13 cellular contexts compared by ENCODE assay signal in genomic region chr13:47798906-47799305, GRCh38.
A peak's percentile ranks its signal among the peaks of the same experiment; 100 is the strongest.
DNase-seq lines count a peak whose midpoint lies in the region; TF ChIP-seq lines count a peak whose summit lies in the region.
"Had no signal": no experiment of that assay in that cellular context is flagged by ENCODE, and none has a peak within 500 bp of the region (broad histone marks: within the 10 kb centered on the region; RNA-seq: fewer than 3 reads in every experiment).

No MANE protein-coding gene starts in this region.

- H3K36me3 Mint-ChIP-seq in T-helper 2 cell treated with Interferon-gamma antibody and Interleukin-4, amounts not matched to agents 5 μg/mL and 100 μg/mL, for 36 hours (ENCODE audit: low read depth), result no peaks in the 10 kb centered on the region
- H3K36me3 Mint-ChIP-seq: type B pancreatic cell had no signal

- DNase-seq in DMS153 treated with DMSO at 0.1 percent for 48 hours (lab: John Stamatoyannopoulos, UW; ENCODE audit: unreplicated experiment) (peak; percentile 13), DMS153 (lab: John Stamatoyannopoulos, UW) (no peak), astrocyte of the hippocampus (ENCODE audit: low read depth, low spot score) (peak; percentile 44), esophagus muscularis mucosa (ENCODE audit: extremely low spot score) (no peak)
- DNase-seq in Jurkat, Clone E6-1 (ENCODE audit: low read depth, low spot score), result peak; percentile 16
- DNase-seq in effector CD4-positive, alpha-beta T cell, result no peak
- DNase-seq in T-helper 2 cell treated with Interferon-gamma antibody and Interleukin-4, amounts not matched to agents 5 μg/mL and 100 μg/mL, for 36 hours (ENCODE audit: low spot score), result no peak
- DNase-seq: 8988T; activated effector memory CD4-positive, alpha-beta T cell treated with anti-CD3 and anti-CD28 coated beads, Interleukin-2, amount 50 U/mL, for 16 hours; NCI-H446 treated with DMSO at 0.1 percent for 48 hours had no signal

- TF ChIP-seq POLR2A in esophagus muscularis mucosa (IDR thresholded peaks at IDR 0.05; ENCODE audit: low read depth), result no peak

- H3K27ac ChIP-seq in liver (ENCODE audit: low read depth in 1 of 2, low read length in 2 of 2) (no peak overlapping the region), esophagus muscularis mucosa (replicated peaks in 1 of 4) (no peak overlapping the region)

- no peak for TF ChIP-seq EP300 in esophagus muscularis mucosa (IDR thresholded peaks at IDR 0.05)

- H3K27ac Mint-ChIP-seq in T-helper 2 cell treated with Interferon-gamma antibody and Interleukin-4, amounts not matched to agents 5 μg/mL and 100 μg/mL, for 36 hours, result no peak overlapping the region
- H3K27ac Mint-ChIP-seq: type B pancreatic cell had no signal

- no peaks in the 10 kb centered on the region for H3K9me3 Mint-ChIP-seq in T-helper 2 cell treated with Interferon-gamma antibody and Interleukin-4, amounts not matched to agents 5 μg/mL and 100 μg/mL, for 36 hours
- H3K9me3 Mint-ChIP-seq: type B pancreatic cell had no signal

- H3K27me3 ChIP-seq in liver (ENCODE audit: control insufficient read depth in 4 of 4, insufficient read depth in 4 of 4, low read length in 3 of 4) (no peaks in the 10 kb centered on the region), esophagus muscularis mucosa (no peaks in the 10 kb centered on the region)

- H3K4me1 ChIP-seq in liver (ENCODE audit: control insufficient read depth in 4 of 4, insufficient read depth in 4 of 4, low read length in 3 of 4) (no peaks in the 10 kb centered on the region), esophagus muscularis mucosa (no peaks in the 10 kb centered on the region)
- H3K4me1 ChIP-seq: HAP-1 had no signal

- TF ChIP-seq RAD21 in liver (IDR thresholded peaks at IDR 0.05), result peak; percentile 24 to 52

- H3K4me1 Mint-ChIP-seq in T-helper 2 cell treated with Interferon-gamma antibody and Interleukin-4, amounts not matched to agents 5 μg/mL and 100 μg/mL, for 36 hours (ENCODE audit: low read depth), result no peaks in the 10 kb centered on the region

- no peak overlapping the region for H3K4me3 Mint-ChIP-seq in T-helper 2 cell treated with Interferon-gamma antibody and Interleukin-4, amounts not matched to agents 5 μg/mL and 100 μg/mL, for 36 hours
- H3K4me3 Mint-ChIP-seq: type B pancreatic cell had no signal

- no peaks in the 10 kb centered on the region for H3K36me3 ChIP-seq in liver (ENCODE audit: control insufficient read depth in 4 of 4, insufficient read depth in 3 of 4, low read depth in 1 of 4, low read length in 3 of 4)
- H3K36me3 ChIP-seq in esophagus muscularis mucosa, result no peaks in the 10 kb centered on the region
- H3K36me3 ChIP-seq: HAP-1 had no signal

- H3K27me3 Mint-ChIP-seq in T-helper 2 cell treated with Interferon-gamma antibody and Interleukin-4, amounts not matched to agents 5 μg/mL and 100 μg/mL, for 36 hours (ENCODE audit: low read depth), result no peaks in the 10 kb centered on the region
- H3K27me3 Mint-ChIP-seq: type B pancreatic cell had no signal

- no peak for TF ChIP-seq CTCF in liver (IDR thresholded peaks at IDR 0.05; ENCODE audit: low read depth, low read length, missing input control)
- no peak for TF ChIP-seq CTCF in esophagus muscularis mucosa (IDR thresholded peaks at IDR 0.05)

- H3K4me3 ChIP-seq in Jurkat, Clone E6-1 (ENCODE audit: low read length), result no peak overlapping the region
- H3K4me3 ChIP-seq in liver (ENCODE audit: low read depth in 1 of 3, low read length in 3 of 3) (no peak overlapping the region), esophagus muscularis mucosa (no peak overlapping the region)
- H3K4me3 ChIP-seq: HAP-1 had no signal

- intact Hi-C loops in esophagus muscularis mucosa (cut with DNase I), result no loop called here

- no peak overlapping the region for H3K9ac ChIP-seq in liver (ENCODE audit: low read depth in 1 of 2, low read length in 2 of 2)

- no peaks in the 10 kb centered on the region for H3K9me3 ChIP-seq in liver (ENCODE audit: control insufficient read depth in 4 of 4, low read length in 3 of 4)
- peaks cover 0 to 3% (median 0%) of the 10 kb centered on the region in 4 donors for H3K9me3 ChIP-seq in esophagus muscularis mucosa

TF ChIP-seq in liver, 16 proteins besides CTCF, POLR2A, EP300 and RAD21:
- TF ChIP-seq FOXA1 (IDR thresholded peaks at IDR 0.05) (no peak), HNF4G (IDR thresholded peaks at IDR 0.05) (no peak), RXRA (IDR thresholded peaks at IDR 0.05) (no peak), SP1 (IDR thresholded peaks at IDR 0.05) (no peak), FOXA2 (IDR thresholded peaks at IDR 0.05) (no peak), EGR1 (IDR thresholded peaks at IDR 0.05; ENCODE audit: low read depth in 2 of 2) (no peak), TAF1 (conservative IDR thresholded peaks at IDR 0.05) (no peak), HNF4A (conservative IDR thresholded peaks at IDR 0.05) (no peak), YY1 (IDR thresholded peaks at IDR 0.05) (no peak), GABPA (IDR thresholded peaks at IDR 0.05 in 1 of 2, conservative IDR thresholded peaks at IDR 0.05 in 1 of 2) (no peak), REST (IDR thresholded peaks at IDR 0.05) (no peak), NR2F2 (IDR thresholded peaks at IDR 0.05) (no peak), JUND (IDR thresholded peaks at IDR 0.05) (no peak)
- TF ChIP-seq, protein P1, sequence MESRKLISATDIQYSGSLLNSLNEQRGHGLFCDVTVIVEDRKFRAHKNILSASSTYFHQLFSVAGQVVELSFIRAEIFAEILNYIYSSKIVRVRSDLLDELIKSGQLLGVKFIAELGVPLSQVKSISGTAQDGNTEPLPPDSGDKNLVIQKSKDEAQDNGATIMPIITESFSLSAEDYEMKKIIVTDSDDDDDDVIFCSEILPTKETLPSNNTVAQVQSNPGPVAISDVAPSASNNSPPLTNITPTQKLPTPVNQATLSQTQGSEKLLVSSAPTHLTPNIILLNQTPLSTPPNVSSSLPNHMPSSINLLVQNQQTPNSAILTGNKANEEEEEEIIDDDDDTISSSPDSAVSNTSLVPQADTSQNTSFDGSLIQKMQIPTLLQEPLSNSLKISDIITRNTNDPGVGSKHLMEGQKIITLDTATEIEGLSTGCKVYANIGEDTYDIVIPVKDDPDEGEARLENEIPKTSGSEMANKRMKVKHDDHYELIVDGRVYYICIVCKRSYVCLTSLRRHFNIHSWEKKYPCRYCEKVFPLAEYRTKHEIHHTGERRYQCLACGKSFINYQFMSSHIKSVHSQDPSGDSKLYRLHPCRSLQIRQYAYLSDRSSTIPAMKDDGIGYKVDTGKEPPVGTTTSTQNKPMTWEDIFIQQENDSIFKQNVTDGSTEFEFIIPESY (IDR thresholded peaks at IDR 0.05), result no peak
- TF ChIP-seq, protein P2, sequence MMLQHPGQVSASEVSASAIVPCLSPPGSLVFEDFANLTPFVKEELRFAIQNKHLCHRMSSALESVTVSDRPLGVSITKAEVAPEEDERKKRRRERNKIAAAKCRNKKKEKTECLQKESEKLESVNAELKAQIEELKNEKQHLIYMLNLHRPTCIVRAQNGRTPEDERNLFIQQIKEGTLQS (IDR thresholded peaks at IDR 0.05), result no peak
- TF ChIP-seq, protein P3, sequence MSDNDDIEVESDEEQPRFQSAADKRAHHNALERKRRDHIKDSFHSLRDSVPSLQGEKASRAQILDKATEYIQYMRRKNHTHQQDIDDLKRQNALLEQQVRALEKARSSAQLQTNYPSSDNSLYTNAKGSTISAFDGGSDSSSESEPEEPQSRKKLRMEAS (IDR thresholded peaks at IDR 0.05), result no peak

Comparison
In these comparisons a context has a peak if more than half of its experiments do, and no peak if none do; other contexts are left out.
1. DNase-seq: peak in DMS153 treated with DMSO at 0.1 percent for 48 hours (single experiment), Jurkat, Clone E6-1 (single experiment) and astrocyte of the hippocampus (single experiment); none in DMS153 (single experiment), effector CD4-positive, alpha-beta T cell (single experiment), T-helper 2 cell treated with Interferon-gamma antibody and Interleukin-4, amounts not matched to agents 5 μg/mL and 100 μg/mL, for 36 hours (single experiment) and esophagus muscularis mucosa (single experiment).